Comparison of ENCODE assay signal across 2 cellular contexts in the genomic region with DNA sequence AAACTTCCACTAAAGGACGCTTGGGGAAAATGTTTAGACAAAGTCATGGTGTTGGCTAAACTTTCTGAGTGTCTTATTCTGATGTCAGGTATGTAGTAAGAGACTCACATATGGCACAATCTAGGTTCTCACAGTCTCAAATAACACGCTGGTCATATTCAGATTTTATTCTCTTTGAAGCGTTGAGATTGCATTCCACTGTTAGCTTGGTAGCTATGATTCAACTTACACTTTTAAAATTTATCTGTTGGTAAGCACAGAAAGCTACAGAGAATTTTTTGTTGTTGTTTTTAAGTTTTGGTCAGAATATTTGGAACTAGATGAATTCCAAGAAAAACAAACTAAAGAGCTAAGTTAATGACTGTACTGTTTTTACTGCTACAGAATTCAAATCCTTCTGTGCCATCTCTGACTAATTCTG.
TF ChIP-seq lines count a peak whose summit lies in the region.

No MANE protein-coding gene starts in this region.

TF ChIP-seq in IMR-90, 13 proteins besides CTCF, POLR2A, EP300 and RAD21:
- TF ChIP-seq BHLHE40 (IDR thresholded peaks at IDR 0.05; ENCODE audit: low read depth, low read length) (no peak), MAZ (IDR thresholded peaks at IDR 0.05; ENCODE audit: borderline replicate concordance, low read depth, low read length) (no peak), CEBPB (IDR thresholded peaks at IDR 0.05; ENCODE audit: low read depth, low read length) (peak; percentile 42)
TF ChIP-seq in IMR-90: peak in this region for 1.

TF ChIP-seq in H1, 55 proteins besides CTCF, POLR2A, EP300 and RAD21:
- TF ChIP-seq SIN3A (conservative IDR thresholded peaks at IDR 0.05 in 1 of 2, IDR thresholded peaks at IDR 0.05 in 1 of 2; ENCODE audit: low read depth in 1 of 2, low read length in 2 of 2) (no peak), TBP (IDR thresholded peaks at IDR 0.05; ENCODE audit: low read depth, low read length) (no peak), RXRA (IDR thresholded peaks at IDR 0.05; ENCODE audit: insufficient read depth, low read depth, low read length) (no peak), ZNF274 (IDR thresholded peaks at IDR 0.05; ENCODE audit: borderline replicate concordance, extremely low read depth, low read length) (no peak), HDAC6 (IDR thresholded peaks at IDR 0.05; ENCODE audit: low read depth, low read length) (no peak), KDM4A (IDR thresholded peaks at IDR 0.05; ENCODE audit: low read depth, low read length, severe bottlenecking) (no peak), NANOG (IDR thresholded peaks at IDR 0.05; ENCODE audit: insufficient read depth, low read depth, low read length, poor library complexity, severe bottlenecking) (no peak), RNF2 (IDR thresholded peaks at IDR 0.05; ENCODE audit: borderline replicate concordance, low read depth, low read length, missing control alignments, poor library complexity, severe bottlenecking) (no peak), SP4 (IDR thresholded peaks at IDR 0.05; ENCODE audit: low read length) (no peak), CEBPB (IDR thresholded peaks at IDR 0.05; ENCODE audit: low read depth, low read length) (no peak), FOSL1 (IDR thresholded peaks at IDR 0.05; ENCODE audit: insufficient read depth, low read depth, low read length) (no peak)
- TF ChIP-seq, protein P1, sequence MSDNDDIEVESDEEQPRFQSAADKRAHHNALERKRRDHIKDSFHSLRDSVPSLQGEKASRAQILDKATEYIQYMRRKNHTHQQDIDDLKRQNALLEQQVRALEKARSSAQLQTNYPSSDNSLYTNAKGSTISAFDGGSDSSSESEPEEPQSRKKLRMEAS (IDR thresholded peaks at IDR 0.05): no peak
- TF ChIP-seq, protein P2, sequence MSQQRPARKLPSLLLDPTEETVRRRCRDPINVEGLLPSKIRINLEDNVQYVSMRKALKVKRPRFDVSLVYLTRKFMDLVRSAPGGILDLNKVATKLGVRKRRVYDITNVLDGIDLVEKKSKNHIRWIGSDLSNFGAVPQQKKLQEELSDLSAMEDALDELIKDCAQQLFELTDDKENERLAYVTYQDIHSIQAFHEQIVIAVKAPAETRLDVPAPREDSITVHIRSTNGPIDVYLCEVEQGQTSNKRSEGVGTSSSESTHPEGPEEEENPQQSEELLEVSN (IDR thresholded peaks at IDR 0.05): no peak
- TF ChIP-seq, protein P3, sequence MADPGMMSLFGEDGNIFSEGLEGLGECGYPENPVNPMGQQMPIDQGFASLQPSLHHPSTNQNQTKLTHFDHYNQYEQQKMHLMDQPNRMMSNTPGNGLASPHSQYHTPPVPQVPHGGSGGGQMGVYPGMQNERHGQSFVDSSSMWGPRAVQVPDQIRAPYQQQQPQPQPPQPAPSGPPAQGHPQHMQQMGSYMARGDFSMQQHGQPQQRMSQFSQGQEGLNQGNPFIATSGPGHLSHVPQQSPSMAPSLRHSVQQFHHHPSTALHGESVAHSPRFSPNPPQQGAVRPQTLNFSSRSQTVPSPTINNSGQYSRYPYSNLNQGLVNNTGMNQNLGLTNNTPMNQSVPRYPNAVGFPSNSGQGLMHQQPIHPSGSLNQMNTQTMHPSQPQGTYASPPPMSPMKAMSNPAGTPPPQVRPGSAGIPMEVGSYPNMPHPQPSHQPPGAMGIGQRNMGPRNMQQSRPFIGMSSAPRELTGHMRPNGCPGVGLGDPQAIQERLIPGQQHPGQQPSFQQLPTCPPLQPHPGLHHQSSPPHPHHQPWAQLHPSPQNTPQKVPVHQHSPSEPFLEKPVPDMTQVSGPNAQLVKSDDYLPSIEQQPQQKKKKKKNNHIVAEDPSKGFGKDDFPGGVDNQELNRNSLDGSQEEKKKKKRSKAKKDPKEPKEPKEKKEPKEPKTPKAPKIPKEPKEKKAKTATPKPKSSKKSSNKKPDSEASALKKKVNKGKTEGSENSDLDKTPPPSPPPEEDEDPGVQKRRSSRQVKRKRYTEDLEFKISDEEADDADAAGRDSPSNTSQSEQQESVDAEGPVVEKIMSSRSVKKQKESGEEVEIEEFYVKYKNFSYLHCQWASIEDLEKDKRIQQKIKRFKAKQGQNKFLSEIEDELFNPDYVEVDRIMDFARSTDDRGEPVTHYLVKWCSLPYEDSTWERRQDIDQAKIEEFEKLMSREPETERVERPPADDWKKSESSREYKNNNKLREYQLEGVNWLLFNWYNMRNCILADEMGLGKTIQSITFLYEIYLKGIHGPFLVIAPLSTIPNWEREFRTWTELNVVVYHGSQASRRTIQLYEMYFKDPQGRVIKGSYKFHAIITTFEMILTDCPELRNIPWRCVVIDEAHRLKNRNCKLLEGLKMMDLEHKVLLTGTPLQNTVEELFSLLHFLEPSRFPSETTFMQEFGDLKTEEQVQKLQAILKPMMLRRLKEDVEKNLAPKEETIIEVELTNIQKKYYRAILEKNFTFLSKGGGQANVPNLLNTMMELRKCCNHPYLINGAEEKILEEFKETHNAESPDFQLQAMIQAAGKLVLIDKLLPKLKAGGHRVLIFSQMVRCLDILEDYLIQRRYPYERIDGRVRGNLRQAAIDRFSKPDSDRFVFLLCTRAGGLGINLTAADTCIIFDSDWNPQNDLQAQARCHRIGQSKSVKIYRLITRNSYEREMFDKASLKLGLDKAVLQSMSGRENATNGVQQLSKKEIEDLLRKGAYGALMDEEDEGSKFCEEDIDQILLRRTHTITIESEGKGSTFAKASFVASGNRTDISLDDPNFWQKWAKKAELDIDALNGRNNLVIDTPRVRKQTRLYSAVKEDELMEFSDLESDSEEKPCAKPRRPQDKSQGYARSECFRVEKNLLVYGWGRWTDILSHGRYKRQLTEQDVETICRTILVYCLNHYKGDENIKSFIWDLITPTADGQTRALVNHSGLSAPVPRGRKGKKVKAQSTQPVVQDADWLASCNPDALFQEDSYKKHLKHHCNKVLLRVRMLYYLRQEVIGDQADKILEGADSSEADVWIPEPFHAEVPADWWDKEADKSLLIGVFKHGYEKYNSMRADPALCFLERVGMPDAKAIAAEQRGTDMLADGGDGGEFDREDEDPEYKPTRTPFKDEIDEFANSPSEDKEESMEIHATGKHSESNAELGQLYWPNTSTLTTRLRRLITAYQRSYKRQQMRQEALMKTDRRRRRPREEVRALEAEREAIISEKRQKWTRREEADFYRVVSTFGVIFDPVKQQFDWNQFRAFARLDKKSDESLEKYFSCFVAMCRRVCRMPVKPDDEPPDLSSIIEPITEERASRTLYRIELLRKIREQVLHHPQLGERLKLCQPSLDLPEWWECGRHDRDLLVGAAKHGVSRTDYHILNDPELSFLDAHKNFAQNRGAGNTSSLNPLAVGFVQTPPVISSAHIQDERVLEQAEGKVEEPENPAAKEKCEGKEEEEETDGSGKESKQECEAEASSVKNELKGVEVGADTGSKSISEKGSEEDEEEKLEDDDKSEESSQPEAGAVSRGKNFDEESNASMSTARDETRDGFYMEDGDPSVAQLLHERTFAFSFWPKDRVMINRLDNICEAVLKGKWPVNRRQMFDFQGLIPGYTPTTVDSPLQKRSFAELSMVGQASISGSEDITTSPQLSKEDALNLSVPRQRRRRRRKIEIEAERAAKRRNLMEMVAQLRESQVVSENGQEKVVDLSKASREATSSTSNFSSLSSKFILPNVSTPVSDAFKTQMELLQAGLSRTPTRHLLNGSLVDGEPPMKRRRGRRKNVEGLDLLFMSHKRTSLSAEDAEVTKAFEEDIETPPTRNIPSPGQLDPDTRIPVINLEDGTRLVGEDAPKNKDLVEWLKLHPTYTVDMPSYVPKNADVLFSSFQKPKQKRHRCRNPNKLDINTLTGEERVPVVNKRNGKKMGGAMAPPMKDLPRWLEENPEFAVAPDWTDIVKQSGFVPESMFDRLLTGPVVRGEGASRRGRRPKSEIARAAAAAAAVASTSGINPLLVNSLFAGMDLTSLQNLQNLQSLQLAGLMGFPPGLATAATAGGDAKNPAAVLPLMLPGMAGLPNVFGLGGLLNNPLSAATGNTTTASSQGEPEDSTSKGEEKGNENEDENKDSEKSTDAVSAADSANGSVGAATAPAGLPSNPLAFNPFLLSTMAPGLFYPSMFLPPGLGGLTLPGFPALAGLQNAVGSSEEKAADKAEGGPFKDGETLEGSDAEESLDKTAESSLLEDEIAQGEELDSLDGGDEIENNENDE (IDR thresholded peaks at IDR 0.05; ENCODE audit: insufficient replicate concordance, low read length): no peak
